Comparison of ENCODE assay signal across 21 cellular contexts in genomic region chr10:25061125-25061524, GRCh38. TPM values are rescaled to one million over a fixed set of nuclear protein-coding genes. Genes with fewer than 3 reads are reported as not detected.
A peak's percentile ranks its signal among the peaks of the same experiment; 100 is the strongest.
DNase-seq lines count a peak whose midpoint lies in the region; ATAC-seq and TF ChIP-seq lines count a peak whose summit lies in the region.
"Had no signal": no experiment of that assay in that cellular context is flagged by ENCODE, and none has a peak within 500 bp of the region (broad histone marks: within the 10 kb centered on the region; RNA-seq: fewer than 3 reads in every experiment).

No MANE protein-coding gene starts in this region.

- DNase-seq in HCT116 (ENCODE audit: low read depth, low spot score) (no peak), RWPE2 (ENCODE audit: low spot score) (no peak), esophagus squamous epithelium (lab: John Stamatoyannopoulos, UW) (no peak), smooth muscle cell (lab: John Stamatoyannopoulos, UW; ENCODE audit: unreplicated experiment) (no peak), hypothalamus (lab: John Stamatoyannopoulos, UW) (no peak), substantia nigra (lab: John Stamatoyannopoulos, UW) (no peak)
- DNase-seq: activated CD4-positive, alpha-beta T cell treated with anti-CD3 and anti-CD28 coated beads for 48 hours; activated effector memory CD4-positive, alpha-beta T cell treated with Interleukin-2 at 50 U/mL for 16 hours; adrenal gland; CD4-positive, alpha-beta T cell; dermis blood vessel endothelial cell; DMS79; heart left ventricle; left lung; NCI-H1105; NCI-H2029 treated with DMSO at 0.1 percent for 48 hours; NCI-H345; SIG-M5; testis had no signal

- RAD21 ChIA-PET in HCT116 (lab: Charles Lee; ENCODE audit: low non-redundant PET in 1 of 2, low total read pairs in 2 of 2, uncharacterized antibody in 2 of 2, unreplicated experiment in 2 of 2) = no interaction called here

- no peaks in the 10 kb centered on the region for H4K20me1 ChIP-seq in HCT116 (ENCODE audit: insufficient read depth)
- no peaks in the 10 kb centered on the region for H4K20me1 ChIP-seq in smooth muscle cell (ENCODE audit: low read depth)

- no peak overlapping the region for H3K27ac ChIP-seq in HCT116 (ENCODE audit: low read depth, low read length)
- peak overlapping the region; percentile 95 for H3K27ac ChIP-seq in RWPE2 (ENCODE audit: poor library complexity, severe bottlenecking)
- H3K27ac ChIP-seq in esophagus squamous epithelium = peak overlapping the region in 3 of 4 donors; percentile 76 to 89 (median 85)
- peak overlapping the region; percentile 96 for H3K27ac ChIP-seq in smooth muscle cell (ENCODE audit: low read depth)
- no peak overlapping the region for H3K27ac ChIP-seq in substantia nigra (ENCODE audit: low read depth, low read length, poor library complexity, severe bottlenecking)
- H3K27ac ChIP-seq: adrenal gland, testis had no signal

- H3K4me1 ChIP-seq in HCT116 (ENCODE audit: control insufficient read depth in 1 of 2, insufficient read depth in 2 of 2, low read length in 2 of 2) (peaks cover 31 to 58% of the 10 kb centered on the region in 2 experiments), RWPE2 (ENCODE audit: insufficient read depth, poor library complexity, severe bottlenecking) (peaks cover 29% of the 10 kb centered on the region), esophagus squamous epithelium (peaks cover 0 to 37% (median 20%) of the 10 kb centered on the region in 3 donors), smooth muscle cell (ENCODE audit: low read depth) (no peaks in the 10 kb centered on the region)
- H3K4me1 ChIP-seq: adrenal gland, left lung, testis had no signal

- no peaks in the 10 kb centered on the region for H3K9me2 ChIP-seq in HCT116 (ENCODE audit: insufficient read depth)

- peak overlapping the region; percentile 54; the same call in 1 of the 2 replicates for H3K9ac ChIP-seq in HCT116 (ENCODE audit: low read length)
- H3K9ac ChIP-seq in smooth muscle cell (ENCODE audit: low read depth) = peak overlapping the region; percentile 91

- intact Hi-C loops in HCT116 (cut with micrococcal nuclease) = loop anchor here (5.0 to 10.0 kb wide), 2 partner anchors 99 to 236 kb away; no protein-coding TSS in a partner anchor
- intact Hi-C loops in esophagus squamous epithelium (cut with DNase I) = no loop called here

- H3K36me3 ChIP-seq in HCT116 (ENCODE audit: control insufficient read depth in 1 of 2, insufficient read depth in 2 of 2, low read length in 2 of 2) = no peaks in the 10 kb centered on the region
- no peaks in the 10 kb centered on the region for H3K36me3 ChIP-seq in RWPE2 (ENCODE audit: low read depth)
- H3K36me3 ChIP-seq in esophagus squamous epithelium = no peaks in the 10 kb centered on the region
- no peaks in the 10 kb centered on the region for H3K36me3 ChIP-seq in smooth muscle cell (ENCODE audit: low read depth)
- H3K36me3 ChIP-seq: adrenal gland, heart left ventricle, left lung had no signal

- POLR2A ChIA-PET in HCT116 (lab: Charles Lee) = no interaction called here

- peak overlapping the region; percentile 81 for H3K4me2 ChIP-seq in HCT116 (ENCODE audit: low read length)
- H3K4me2 ChIP-seq in smooth muscle cell = no peak overlapping the region

- TF ChIP-seq CTCF in HCT116 (IDR thresholded peaks at IDR 0.05 in 2 of 3, conservative IDR thresholded peaks at IDR 0.05 in 1 of 3; ENCODE audit: borderline replicate concordance in 1 of 3, insufficient read depth in 1 of 3, low read depth in 2 of 3, low read length in 2 of 3) (no peak), RWPE2 (IDR thresholded peaks at IDR 0.05; ENCODE audit: poor library complexity, severe bottlenecking) (no peak), esophagus squamous epithelium (IDR thresholded peaks at IDR 0.05) (no peak), smooth muscle cell (IDR thresholded peaks at IDR 0.05; ENCODE audit: borderline replicate concordance, insufficient read depth, poor library complexity, severe bottlenecking) (no peak)

- H3K4me3 ChIP-seq in HCT116 (replicated peaks in 1 of 2; ENCODE audit: low read depth in 1 of 2, low read length in 2 of 2) (no peak overlapping the region), RWPE2 (ENCODE audit: severe bottlenecking) (no peak overlapping the region), esophagus squamous epithelium (no peak overlapping the region), smooth muscle cell (no peak overlapping the region)
- H3K4me3 ChIP-seq: adrenal gland, heart left ventricle, left lung, testis had no signal

- CTCF ChIA-PET in HCT116 (lab: Charles Lee) = interaction anchor here (1.4 kb wide), 1 partner anchor 443 kb away, joined by 3 read pairs; no protein-coding TSS in a partner anchor

- no peaks in the 10 kb centered on the region for H3K79me2 ChIP-seq in HCT116 (ENCODE audit: insufficient read depth, low read length)
- H3K79me2 ChIP-seq in smooth muscle cell (ENCODE audit: low read depth) = no peaks in the 10 kb centered on the region

- H3K27me3 ChIP-seq in HCT116 (ENCODE audit: insufficient read depth, low read length) (no peaks in the 10 kb centered on the region), RWPE2 (ENCODE audit: insufficient read depth, poor library complexity, severe bottlenecking) (no peaks in the 10 kb centered on the region), esophagus squamous epithelium (no peaks in the 10 kb centered on the region), smooth muscle cell (ENCODE audit: low read depth) (no peaks in the 10 kb centered on the region)
- H3K27me3 ChIP-seq: adrenal gland, heart left ventricle, left lung, testis had no signal

- no peak for TF ChIP-seq RAD21 in HCT116 (IDR thresholded peaks at IDR 0.05; ENCODE audit: low read depth)

- BruUV-seq in HCT116 (replicated peaks; lab: Mats Ljungman, UMichigan) = no TSS peak

- H3F3A ChIP-seq in smooth muscle cell (ENCODE audit: low read depth) = no peaks in the 10 kb centered on the region

- TF ChIP-seq POLR2A in HCT116 (IDR thresholded peaks at IDR 0.05; ENCODE audit: borderline replicate concordance, extremely low read depth, insufficient read depth, insufficient read length) (no peak), esophagus squamous epithelium (IDR thresholded peaks at IDR 0.05) (no peak)

- ATAC-seq in HCT116 (no peak), RWPE2 (ENCODE audit: low read depth) (no peak), GM18511 (IDR thresholded peaks at IDR 0.05; ENCODE audit: unreplicated experiment) (no peak)
- ATAC-seq: heart left ventricle had no signal

- 90 to 100% methylated on average over 4 to 7 of the region's 7 CpGs for WGBS in esophagus squamous epithelium, 2 donors
- 98% methylated on average over 7 of the region's 7 CpGs for WGBS in smooth muscle cell (ENCODE audit: low lambda C conversion rate)

- H2AFZ ChIP-seq in HCT116 (ENCODE audit: low read depth, low read length, poor library complexity, severe bottlenecking) (no peak overlapping the region), smooth muscle cell (ENCODE audit: low read depth) (no peak overlapping the region)

- H3K9me3 ChIP-seq in HCT116 (ENCODE audit: control insufficient read depth in 1 of 2, insufficient read depth in 1 of 2, low read depth in 1 of 2, low read length in 2 of 2) (no peaks in the 10 kb centered on the region), RWPE2 (ENCODE audit: severe bottlenecking) (no peaks in the 10 kb centered on the region), esophagus squamous epithelium (no peaks in the 10 kb centered on the region), smooth muscle cell (replicated peaks; ENCODE audit: low read depth) (no peaks in the 10 kb centered on the region)
- H3K9me3 ChIP-seq: adrenal gland, heart left ventricle, left lung, testis had no signal

TF ChIP-seq in HCT116, 20 proteins besides CTCF, POLR2A, EP300 and RAD21 (continues in another document):
- TF ChIP-seq ZBTB33 (IDR thresholded peaks at IDR 0.05; ENCODE audit: extremely low read depth, insufficient replicate concordance, low read length) (no peak), SIN3A (IDR thresholded peaks at IDR 0.05; ENCODE audit: low read depth) (no peak), JUND (IDR thresholded peaks at IDR 0.05) (no peak), ZNF274 (IDR thresholded peaks at IDR 0.05; ENCODE audit: low read depth, low read length) (no peak), TCF7L2 (IDR thresholded peaks at IDR 0.05; ENCODE audit: borderline replicate concordance, extremely low read depth, insufficient read depth, insufficient read length) (no peak), ATF3 (IDR thresholded peaks at IDR 0.05) (no peak), SRF (IDR thresholded peaks at IDR 0.05; ENCODE audit: low read depth) (no peak), ELF1 (IDR thresholded peaks at IDR 0.05; ENCODE audit: borderline replicate concordance, low read depth) (no peak), POLR2AphosphoS5 (IDR thresholded peaks at IDR 0.05; ENCODE audit: low read depth, low read length) (no peak), EGR1 (IDR thresholded peaks at IDR 0.05; ENCODE audit: low read depth) (no peak), EZH2 (IDR thresholded peaks at IDR 0.05) (no peak)

RNA-seq across cellular contexts. Expression of gene THNSL1, which starts 44.7 kb away (rescaled TPM):
- total RNA-seq in HCT116 (2021; ENCODE audit: unreplicated experiment) = 7.7 TPM
- polyA plus RNA-seq in HCT116 (2012) = 1.7 and 2.8 TPM in 2 replicates
- 1 to 10 TPM; 1.0 to 3.0 (median 1.7) TPM for total RNA-seq in esophagus squamous epithelium
- total RNA-seq in smooth muscle cell = 2.5 and 3.4 TPM in 2 replicates
- polyA plus RNA-seq in smooth muscle cell = 2.0 and 2.6 TPM in 2 replicates

RNA-seq across cellular contexts. Expression of gene ENKUR, which starts 45.2 kb away (rescaled TPM):
- 0.32 TPM for total RNA-seq in HCT116 (2021; ENCODE audit: unreplicated experiment)
- 0.06 and 0.08 TPM in 2 replicates for polyA plus RNA-seq in HCT116 (2012)
- total RNA-seq in esophagus squamous epithelium = under 1 TPM in 1 of 4 donors, not detected in 3; 0.31 TPM
- total RNA-seq in smooth muscle cell = 0.09 and 0.58 TPM in 2 replicates
- polyA plus RNA-seq in smooth muscle cell = 0.39 TPM in 1 of 2 replicates, not detected in the other
- total RNA-seq: CD4-positive, alpha-beta T cell; OCI-LY7 had no signal

Comparison
In these comparisons a context has a peak if more than half of its experiments do, and no peak if none do; other contexts are left out.
1. H3K27ac ChIP-seq: peak in RWPE2 (single experiment), esophagus squamous epithelium (3 of 4) and smooth muscle cell (single experiment); none in HCT116 (single experiment) and substantia nigra (single experiment).